17 cellular contexts compared by ENCODE assay signal in genomic region chr22:35128637-35129036, GRCh38.
DNase-seq lines count a peak whose midpoint lies in the region; ATAC-seq, FAIRE-seq and TF ChIP-seq lines count a peak whose summit lies in the region.
"Had no signal": no experiment of that assay in that cellular context is flagged by ENCODE, and none has a peak within 500 bp of the region (broad histone marks: within the 10 kb centered on the region; RNA-seq: fewer than 3 reads in every experiment).

No MANE protein-coding gene starts in this region.

- H3K27me3 ChIP-seq in Karpas-422 (ENCODE audit: low read length) (no peaks in the 10 kb centered on the region), small intestine (ENCODE audit: control insufficient read depth in 2 of 2, insufficient read depth in 2 of 2, low read length in 2 of 2) (peaks cover 0 to 2% of the 10 kb centered on the region in 2 donors)
- H3K27me3 ChIP-seq: SJCRH30 had no signal

- H3K4me3 Mint-ChIP-seq in stimulated activated memory B cell treated with anti-CD40 and anti-IgM and Interleukin-4, amounts not matched to agents 10 μg/mL and 1 μg/mL and 100 μg/mL, for 72 hours, result no peak overlapping the region
- H3K4me3 Mint-ChIP-seq in glutamatergic neuron (ENCODE audit: unreplicated experiment), result no peak overlapping the region
- H3K4me3 Mint-ChIP-seq: CD4-positive, CD25-positive, alpha-beta regulatory T cell had no signal

- FAIRE-seq in small intestine (lab: Jason Lieb, UNC), result no peak
- FAIRE-seq: HepG2, keratinocyte had no signal

- no peak overlapping the region for H3K4me2 ChIP-seq in Karpas-422 (ENCODE audit: low read depth, low read length, poor library complexity, severe bottlenecking)

- no peaks in the 10 kb centered on the region for H4K20me1 ChIP-seq in Karpas-422 (ENCODE audit: insufficient read depth, low read depth, low read length)

- H3K4me1 ChIP-seq in Karpas-422 (ENCODE audit: low read length) (peaks cover 27% of the 10 kb centered on the region), small intestine (ENCODE audit: control insufficient read depth in 2 of 2, insufficient read depth in 1 of 2, low read depth in 1 of 2, low read length in 1 of 2) (peaks cover 0 to 7% of the 10 kb centered on the region in 2 donors)
- H3K4me1 ChIP-seq: SJCRH30 had no signal

- ATAC-seq in GM18868 (IDR thresholded peaks at IDR 0.05; ENCODE audit: unreplicated experiment) (peak; percentile 55), GM21526 (IDR thresholded peaks at IDR 0.05; ENCODE audit: low FRiP score, unreplicated experiment) (peak; percentile 52), HG03064 (IDR thresholded peaks at IDR 0.05; ENCODE audit: low read depth, unreplicated experiment) (peak; percentile 57)
- peak; percentile 31 for ATAC-seq in stimulated activated memory B cell treated with anti-CD40 and anti-IgM and Interleukin-4, amounts not matched to agents 10 μg/mL and 1 μg/mL and 100 μg/mL, for 72 hours
- ATAC-seq: HepG2, right cardiac atrium had no signal

- DNase-seq in glutamatergic neuron, result no peak
- DNase-seq in Karpas-422, result no peak
- DNase-seq in small intestine, result no peak
- DNase-seq: CD4-positive, CD25-positive, alpha-beta regulatory T cell; GDM1; H7; NCI-H146; NCI-H69; right cardiac atrium; SJCRH30 had no signal

- peaks cover 18% of the 10 kb centered on the region for H3K4me1 Mint-ChIP-seq in stimulated activated memory B cell treated with anti-CD40 and anti-IgM and Interleukin-4, amounts not matched to agents 10 μg/mL and 1 μg/mL and 100 μg/mL, for 72 hours
- H3K4me1 Mint-ChIP-seq in glutamatergic neuron (ENCODE audit: low read depth, unreplicated experiment), result no peaks in the 10 kb centered on the region
- H3K4me1 Mint-ChIP-seq: CD4-positive, CD25-positive, alpha-beta regulatory T cell had no signal

- peaks cover 56% of the 10 kb centered on the region for H3K27me3 Mint-ChIP-seq in stimulated activated memory B cell treated with anti-CD40 and anti-IgM and Interleukin-4, amounts not matched to agents 10 μg/mL and 1 μg/mL and 100 μg/mL, for 72 hours
- H3K27me3 Mint-ChIP-seq in glutamatergic neuron (ENCODE audit: unreplicated experiment), result peaks cover 2% of the 10 kb centered on the region

- H3K27ac ChIP-seq in Karpas-422 (ENCODE audit: low read length) (no peak overlapping the region), small intestine (ENCODE audit: low read depth in 1 of 2, low read length in 1 of 2) (no peak overlapping the region)
- H3K27ac ChIP-seq: SJCRH30, VCaP had no signal

- no peak overlapping the region for H2AFZ ChIP-seq in Karpas-422 (ENCODE audit: low read length)

- H3K27ac Mint-ChIP-seq in stimulated activated memory B cell treated with anti-CD40 and anti-IgM and Interleukin-4, amounts not matched to agents 10 μg/mL and 1 μg/mL and 100 μg/mL, for 72 hours, result peak overlapping the region; percentile 72
- no peak overlapping the region for H3K27ac Mint-ChIP-seq in glutamatergic neuron (ENCODE audit: unreplicated experiment)
- H3K27ac Mint-ChIP-seq: CD4-positive, CD25-positive, alpha-beta regulatory T cell had no signal

- no peaks in the 10 kb centered on the region for H3K9me3 ChIP-seq in Karpas-422 (ENCODE audit: low read length)
- no peaks in the 10 kb centered on the region for H3K9me3 ChIP-seq in small intestine (ENCODE audit: control insufficient read depth, low read depth)
- H3K9me3 ChIP-seq: SJCRH30 had no signal

- 74 to 84% (median 78%) methylated on average over 3 of the region's 3 CpGs for WGBS in small intestine, 3 donors

- H3K4me3 ChIP-seq in Karpas-422 (ENCODE audit: low read length) (no peak overlapping the region), small intestine (ENCODE audit: low read depth in 1 of 2, low read length in 2 of 2) (no peak overlapping the region)
- H3K4me3 ChIP-seq: SJCRH30 had no signal

- H3K36me3 ChIP-seq in Karpas-422 (ENCODE audit: insufficient read depth, low read length), result no peaks in the 10 kb centered on the region; the same call in 1 of the 2 replicates
- no peaks in the 10 kb centered on the region for H3K36me3 ChIP-seq in small intestine (ENCODE audit: control insufficient read depth in 2 of 2, insufficient read depth in 2 of 2, low read length in 2 of 2)
- H3K36me3 ChIP-seq: SJCRH30 had no signal

- no peaks in the 10 kb centered on the region for H3K9me3 Mint-ChIP-seq in stimulated activated memory B cell treated with anti-CD40 and anti-IgM and Interleukin-4, amounts not matched to agents 10 μg/mL and 1 μg/mL and 100 μg/mL, for 72 hours
- H3K9me3 Mint-ChIP-seq in glutamatergic neuron (ENCODE audit: unreplicated experiment), result no peaks in the 10 kb centered on the region
- H3K9me3 Mint-ChIP-seq: CD4-positive, CD25-positive, alpha-beta regulatory T cell had no signal

- H3K79me2 ChIP-seq in Karpas-422 (ENCODE audit: low read length), result no peaks in the 10 kb centered on the region

- no peak for TF ChIP-seq CTCF in glutamatergic neuron (IDR thresholded peaks at IDR 0.05; ENCODE audit: partially characterized antibody, unreplicated experiment)

- H3K36me3 Mint-ChIP-seq in stimulated activated memory B cell treated with anti-CD40 and anti-IgM and Interleukin-4, amounts not matched to agents 10 μg/mL and 1 μg/mL and 100 μg/mL, for 72 hours, result no peaks in the 10 kb centered on the region
- H3K36me3 Mint-ChIP-seq in glutamatergic neuron (ENCODE audit: unreplicated experiment), result peaks cover 5% of the 10 kb centered on the region
- H3K36me3 Mint-ChIP-seq: CD4-positive, CD25-positive, alpha-beta regulatory T cell had no signal

- no peaks in the 10 kb centered on the region for H3K9me2 ChIP-seq in Karpas-422 (replicated peaks; ENCODE audit: insufficient read depth, low read length)

- no peak overlapping the region for H3K9ac ChIP-seq in Karpas-422 (ENCODE audit: low read length)
